Comparison of ENCODE assay signal across 14 cellular contexts in genomic region chr17:29577778-29578211, GRCh38. TPM values are rescaled to one million over a fixed set of nuclear protein-coding genes. Genes with fewer than 3 reads are reported as not detected.
DNase-seq lines count a peak whose midpoint lies in the region; ATAC-seq and TF ChIP-seq lines count a peak whose summit lies in the region.
"Had no signal": no experiment of that assay in that cellular context is flagged by ENCODE, and none has a peak within 500 bp of the region (broad histone marks: within the 10 kb centered on the region; RNA-seq: fewer than 3 reads in every experiment).

No MANE protein-coding gene starts in this region.

- H3K4me1 ChIP-seq in HEK293 (ENCODE audit: control insufficient read depth, insufficient read depth, low read length) (no peaks in the 10 kb centered on the region), sigmoid colon (peaks cover 0 to 25% (median 20%) of the 10 kb centered on the region in 4 donors), SK-N-SH (ENCODE audit: control insufficient read depth in 1 of 2, insufficient read depth in 2 of 2, low read depth in 1 of 2, low read length in 1 of 2) (peaks cover 0 to 7% of the 10 kb centered on the region in 2 experiments; a peak in 1 of 4 replicates)

- H2AFZ ChIP-seq in SK-N-SH (ENCODE audit: low read depth): no peak overlapping the region

- no peak for TF ChIP-seq POLR2A in sigmoid colon (IDR thresholded peaks at IDR 0.05)

- H4K20me1 ChIP-seq in SK-N-SH (ENCODE audit: insufficient read depth): peaks cover 16% of the 10 kb centered on the region

- CTCF ChIA-PET in HEK293 (lab: Yijun Ruan, JAX): interaction anchor here (0.6 to 5.9 kb wide), 2 partner anchors 15 to 290 kb away, joined by 3 to 74 read pairs; partner anchors contain the start of gene ANKRD13B
- CTCF ChIA-PET in SK-N-SH (lab: Yijun Ruan, JAX): interaction anchor here (0.6 to 12.7 kb wide), 5 partner anchors 8 to 353 kb away, joined by 3 to 166 read pairs (median 14); partner anchors contain the start of genes ABHD15, ANKRD13B and TP53I13

- POLR2A ChIA-PET in HEK293 (lab: Yijun Ruan, JAX) (interaction anchor here (1.1 kb wide), 1 partner anchor 14 kb away, joined by 3 read pairs; no protein-coding TSS in a partner anchor), SK-N-SH (lab: Yijun Ruan, JAX) (interaction anchor here (1.5 kb wide), 1 partner anchor 10 kb away, joined by 6 read pairs; no protein-coding TSS in a partner anchor)

- H3K27me3 ChIP-seq in dorsolateral prefrontal cortex: no peaks in the 10 kb centered on the region
- H3K27me3 ChIP-seq in sigmoid colon: no peaks in the 10 kb centered on the region
- H3K27me3 ChIP-seq in SK-N-SH (ENCODE audit: insufficient read depth): no peaks in the 10 kb centered on the region

- peaks cover 12% of the 10 kb centered on the region; the same call in 1 of the 2 replicates for H3K79me2 ChIP-seq in SK-N-SH (ENCODE audit: insufficient read depth)

- H3K9me3 ChIP-seq in HEK293 (ENCODE audit: control insufficient read depth, insufficient read depth, low read depth, low read length): no peaks in the 10 kb centered on the region
- H3K9me3 ChIP-seq in sigmoid colon: no peaks in the 10 kb centered on the region
- H3K9me3 ChIP-seq in SK-N-SH: no peaks in the 10 kb centered on the region

- H3K9ac ChIP-seq in SK-N-SH: no peak overlapping the region

- no peak for ATAC-seq in HG03045 (IDR thresholded peaks at IDR 0.05; ENCODE audit: unreplicated experiment)
- ATAC-seq: activated T-helper 17 cell treated with anti-CD3 and anti-CD28 coated beads, Interleukin-2, amount 50 U/mL, for 72 hours had no signal

- peaks cover 5% of the 10 kb centered on the region for H3F3A ChIP-seq in SK-N-SH (replicated peaks; ENCODE audit: insufficient read depth)

- H3K27ac ChIP-seq in HEK293 (ENCODE audit: extremely low read depth, low read depth, low read length) (no peak overlapping the region), dorsolateral prefrontal cortex (peak overlapping the region; percentile 12 to 99 (median 78)), sigmoid colon (peak overlapping the region in 3 of 4 donors; percentile 44 to 63 (median 58)), SK-N-SH (ENCODE audit: low read depth in 2 of 2, low read length in 1 of 2) (no peak overlapping the region; a peak in 1 of 4 replicates)
- H3K27ac ChIP-seq: HL-60 had no signal

- no peak for TF ChIP-seq RAD21 in SK-N-SH (IDR thresholded peaks at IDR 0.05; ENCODE audit: low read length)

- no peak for TF ChIP-seq CTCF in HEK293 (tag by site-specific recombination; IDR thresholded peaks at IDR 0.05)
- peak in 1 of 56 donors; percentile 22 for TF ChIP-seq CTCF in dorsolateral prefrontal cortex (IDR thresholded peaks at IDR 0.05 in 54 of 56, conservative IDR thresholded peaks at IDR 0.05 in 2 of 56; ENCODE audit: low read depth in 1 of 56, partially characterized antibody in 56 of 56)
- no peak for TF ChIP-seq CTCF in sigmoid colon (IDR thresholded peaks at IDR 0.05)
- no peak for TF ChIP-seq CTCF in SK-N-SH (IDR thresholded peaks at IDR 0.05)

- peak in 8 of 10 donors; percentile 37 to 80 (median 70) for DNase-seq in dorsolateral prefrontal cortex
- peak; percentile 50 to 71 for DNase-seq in hippocampal formation (lab: John Stamatoyannopoulos, UW)
- no peak for DNase-seq in sigmoid colon
- no peak for DNase-seq in NCI-H446 treated with DMSO at 0.1 percent for 48 hours (lab: John Stamatoyannopoulos, UW)
- no peak for DNase-seq in activated CD4-positive, alpha-beta T cell treated with anti-CD3 and anti-CD28 coated beads, Interleukin-2, amount 50 U/mL, for 48 hours
- DNase-seq in SK-N-SH: no peak
- DNase-seq: activated CD4-positive, alpha-beta T cell treated with anti-CD3 and anti-CD28 coated beads for 4 hours; CD4-positive, CD25-positive, alpha-beta regulatory T cell; stimulated activated naive CD4-positive, alpha-beta T cell treated with Interleukin-2 at 50 U/mL for 16 hours; SW 1271 had no signal

- H3K4me2 ChIP-seq in SK-N-SH: no peak overlapping the region

- WGBS in sigmoid colon, 2 donors: 84 to 85% methylated on average over 9 of the region's 9 CpGs
- 97% methylated on average over 5 of the region's 9 CpGs for WGBS in SK-N-SH (ENCODE audit: low lambda C conversion rate)

- intact Hi-C loops in dorsolateral prefrontal cortex (cut with DNase I) (loop anchor here (2.0 to 5.0 kb wide), 2 partner anchors 13 to 35 kb away; no protein-coding TSS in a partner anchor), sigmoid colon (cut with DNase I) (no loop called here)

- no peaks in the 10 kb centered on the region for H3K9me2 ChIP-seq in SK-N-SH

- TF ChIP-seq EP300 in sigmoid colon (IDR thresholded peaks at IDR 0.05) (no peak), SK-N-SH (IDR thresholded peaks at IDR 0.05; ENCODE audit: borderline replicate concordance in 1 of 2, low read depth in 1 of 2, low read length in 1 of 2) (no peak)

- no peak overlapping the region for H3K4me3 ChIP-seq in HEK293 (ENCODE audit: low read depth, low read length)
- H3K4me3 ChIP-seq in dorsolateral prefrontal cortex: peak overlapping the region in 5 of 59 donors; percentile 2 to 19 (median 7)
- no peak overlapping the region for H3K4me3 ChIP-seq in sigmoid colon
- H3K4me3 ChIP-seq in SK-N-SH (ENCODE audit: low read depth in 2 of 2, low read length in 1 of 2): no peak overlapping the region

- peaks cover 14 to 97% of the 10 kb centered on the region in 2 experiments for H3K36me3 ChIP-seq in HEK293 (ENCODE audit: control insufficient read depth in 2 of 2, insufficient read depth in 1 of 2, low read length in 2 of 2)
- peaks cover 30 to 71% (median 45%) of the 10 kb centered on the region in 4 donors for H3K36me3 ChIP-seq in sigmoid colon
- peaks cover 9 to 83% of the 10 kb centered on the region in 2 experiments for H3K36me3 ChIP-seq in SK-N-SH (replicated peaks in 1 of 2; ENCODE audit: control insufficient read depth in 1 of 2, insufficient read depth in 2 of 2, low read length in 1 of 2)

TF ChIP-seq in SK-N-SH, 30 proteins besides CTCF, POLR2A, EP300 and RAD21:
- TF ChIP-seq FOXM1 (IDR thresholded peaks at IDR 0.05; ENCODE audit: low read depth): no peak
- no peak for TF ChIP-seq POLR2AphosphoS5 (IDR thresholded peaks at IDR 0.05; ENCODE audit: low read depth, low read length)
- no peak for TF ChIP-seq GATA2 (CRISPR knock-in tag; IDR thresholded peaks at IDR 0.05)

RNA-seq across cellular contexts. Expression of gene TP53I13, which starts 9.3 kb away (rescaled TPM):
- 10 to 100 TPM; 10.1 to 40.2 (median 20.1) TPM for total RNA-seq in dorsolateral prefrontal cortex
- total RNA-seq in sigmoid colon: 10 to 100 TPM; 28.8 to 41.8 (median 35.4) TPM
- 10 to 100 TPM; 14.4 to 79.0 (median 20.3) TPM for polyA plus RNA-seq in sigmoid colon
- 39.2 and 45.3 TPM in 2 replicates for polyA plus RNA-seq in SK-N-SH (2012; rRNA removed)
- polyA plus RNA-seq in SK-N-SH (2012; cell fraction: cytosol; rRNA removed): 15.7 and 27.4 TPM in 2 replicates
- 130 and 165 TPM in 2 replicates for polyA plus RNA-seq in SK-N-SH (2012; cell fraction: nucleus; rRNA removed)

RNA-seq across cellular contexts. Expression of gene ABHD15, which starts 11.0 kb away (rescaled TPM):
- 1 to 10 TPM; 1.9 to 8.0 (median 4.2) TPM for total RNA-seq in dorsolateral prefrontal cortex
- total RNA-seq in sigmoid colon: 10 to 100 TPM in 1 of 4 donors, 1 to 10 TPM in 3; 4.1 to 10.8 (median 6.7) TPM
- polyA plus RNA-seq in sigmoid colon: 10 to 100 TPM in 1 of 3 donors, 1 to 10 TPM in 2; 4.9 to 10.3 (median 5.4) TPM
- polyA plus RNA-seq in SK-N-SH (2012; rRNA removed): 6.3 and 7.0 TPM in 2 replicates
- 4.4 and 6.0 TPM in 2 replicates for polyA plus RNA-seq in SK-N-SH (2012; cell fraction: cytosol; rRNA removed)
- polyA plus RNA-seq in SK-N-SH (2012; cell fraction: nucleus; rRNA removed): 5.7 and 6.0 TPM in 2 replicates

RNA-seq across cellular contexts. Expression of gene GIT1, which starts 11.7 kb away (rescaled TPM):
- total RNA-seq in dorsolateral prefrontal cortex (100 to 1,000 TPM; 110 to 287 (median 170) TPM), sigmoid colon (10 to 100 TPM; 13.6 to 31.3 (median 16.8) TPM)
- polyA plus RNA-seq in sigmoid colon (10 to 100 TPM; 16.9 to 28.5 (median 18.0) TPM), SK-N-SH (2012; rRNA removed) (39.4 and 42.9 TPM in 2 replicates)
- 21.6 and 27.8 TPM in 2 replicates for polyA plus RNA-seq in SK-N-SH (2012; cell fraction: cytosol; rRNA removed)
- polyA plus RNA-seq in SK-N-SH (2012; cell fraction: nucleus; rRNA removed): 92.1 and 131 TPM in 2 replicates

RNA-seq across cellular contexts. Expression of gene ANKRD13B, which starts 15.1 kb away (rescaled TPM):
- 10 to 100 TPM; 34.3 to 82.0 (median 53.1) TPM for total RNA-seq in dorsolateral prefrontal cortex
- 10 to 100 TPM in 1 of 4 donors, 1 to 10 TPM in 3; 5.4 to 17.2 (median 6.2) TPM for total RNA-seq in sigmoid colon
- polyA plus RNA-seq in sigmoid colon: 1 to 10 TPM; 1.6 to 5.2 (median 3.0) TPM
- 14.0 and 16.1 TPM in 2 replicates for polyA plus RNA-seq in SK-N-SH (2012; rRNA removed)
- 4.1 and 9.1 TPM in 2 replicates for polyA plus RNA-seq in SK-N-SH (2012; cell fraction: cytosol; rRNA removed)
- 90.2 and 139 TPM in 2 replicates for polyA plus RNA-seq in SK-N-SH (2012; cell fraction: nucleus; rRNA removed)

RNA-seq across cellular contexts. Expression of gene CORO6, which starts 44.9 kb away (rescaled TPM):
- total RNA-seq in dorsolateral prefrontal cortex: 100 to 1,000 TPM in 23 of 120 experiments, 10 to 100 TPM in 97; 31.5 to 153 (median 80.8) TPM
- total RNA-seq in sigmoid colon: 10 to 100 TPM; 23.9 to 94.4 (median 35.1) TPM
- polyA plus RNA-seq in sigmoid colon: 1 to 10 TPM in 2 of 3 donors, under 1 TPM in 1; 0.23 to 4.9 (median 3.0) TPM
- polyA plus RNA-seq in SK-N-SH (2012; rRNA removed): 18.4 and 28.1 TPM in 2 replicates
- polyA plus RNA-seq in SK-N-SH (2012; cell fraction: cytosol; rRNA removed): 2.0 and 5.5 TPM in 2 replicates
- 212 and 229 TPM in 2 replicates for polyA plus RNA-seq in SK-N-SH (2012; cell fraction: nucleus; rRNA removed)

Comparison
In these comparisons a context has a peak if more than half of its experiments do, and no peak if none do; other contexts are left out.
1. H3K27ac ChIP-seq: peak in dorsolateral prefrontal cortex (59 of 59) and sigmoid colon (3 of 4); none in HEK293 (single experiment) and SK-N-SH (0 of 2).
2. DNase-seq: peak in dorsolateral prefrontal cortex (8 of 10) and hippocampal formation (2 of 2); none in sigmoid colon (single experiment), NCI-H446 treated with DMSO at 0.1 percent for 48 hours (single experiment), activated CD4-positive, alpha-beta T cell treated with anti-CD3 and anti-CD28 coated beads, Interleukin-2, amount 50 U/mL, for 48 hours (0 of 2) and SK-N-SH (single experiment).